In the genomic region with DNA sequence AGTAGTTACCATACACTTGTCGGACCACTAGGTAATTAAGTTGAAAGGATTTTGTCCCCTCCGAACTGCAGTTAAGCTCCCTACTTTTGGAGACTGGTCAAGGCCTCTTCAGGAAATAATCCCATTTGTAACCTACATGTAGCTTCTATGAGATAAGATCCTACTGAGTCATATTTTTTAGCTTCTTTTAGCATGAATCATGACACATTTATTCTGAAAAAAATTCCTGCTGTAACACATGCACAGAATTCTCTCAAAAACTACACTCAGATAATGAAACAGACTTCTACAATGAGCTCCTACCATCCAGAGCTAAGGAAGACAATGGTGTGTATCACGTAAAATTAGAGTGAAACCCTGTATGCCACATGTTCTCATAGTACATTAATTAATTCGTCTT, we compare ENCODE assay signal across 8 cellular contexts.
DNase-seq lines count a peak whose midpoint lies in the region; FAIRE-seq and TF ChIP-seq lines count a peak whose summit lies in the region.
"Had no signal": no experiment of that assay in that cellular context is flagged by ENCODE, and none has a peak within 500 bp of the region (broad histone marks: within the 10 kb centered on the region; RNA-seq: fewer than 3 reads in every experiment).

No MANE protein-coding gene starts in this region.

- peak overlapping the region; percentile 3 for H3K4me3 ChIP-seq in choroid plexus epithelial cell (ENCODE audit: low read depth, low read length)
- H3K4me3 ChIP-seq: SK-N-MC had no signal

- no peak for FAIRE-seq in HTR-8/SVneo (lab: Jason Lieb, UNC)

- peak; percentile 40 for DNase-seq in COLO829 (ENCODE audit: low spot score)
- peak; percentile 53 for DNase-seq in HTR-8/SVneo (ENCODE audit: insufficient read length, low spot score)
- peak; percentile 88 for DNase-seq in choroid plexus epithelial cell (ENCODE audit: low read depth)
- peak; percentile 65 for DNase-seq in non-pigmented ciliary epithelial cell (ENCODE audit: low read depth)
- no peak for DNase-seq in stimulated activated CD4-positive, alpha-beta T cell treated with anti-CD3 and anti-CD28 coated beads, Interleukin-2, amount 100 ng/mL, for 48 hours
- no peak for DNase-seq in epidermal melanocyte (ENCODE audit: insufficient read length, low spot score)
- DNase-seq in activated CD4-positive, CD25-positive, alpha-beta regulatory T cell (lab: John Stamatoyannopoulos, UW), result no peak

- no peak for TF ChIP-seq CTCF in choroid plexus epithelial cell (conservative IDR thresholded peaks at IDR 0.05; ENCODE audit: low read depth, low read length)

Comparison
In these comparisons a context has a peak if more than half of its experiments do, and no peak if none do; other contexts are left out.
1. DNase-seq: peak in COLO829 (single experiment), HTR-8/SVneo (single experiment), choroid plexus epithelial cell (single experiment) and non-pigmented ciliary epithelial cell (single experiment); none in stimulated activated CD4-positive, alpha-beta T cell treated with anti-CD3 and anti-CD28 coated beads, Interleukin-2, amount 100 ng/mL, for 48 hours (0 of 2), epidermal melanocyte (single experiment) and activated CD4-positive, CD25-positive, alpha-beta regulatory T cell (0 of 4).